ENCODE assay signal across 8 cellular contexts in the genomic region with DNA sequence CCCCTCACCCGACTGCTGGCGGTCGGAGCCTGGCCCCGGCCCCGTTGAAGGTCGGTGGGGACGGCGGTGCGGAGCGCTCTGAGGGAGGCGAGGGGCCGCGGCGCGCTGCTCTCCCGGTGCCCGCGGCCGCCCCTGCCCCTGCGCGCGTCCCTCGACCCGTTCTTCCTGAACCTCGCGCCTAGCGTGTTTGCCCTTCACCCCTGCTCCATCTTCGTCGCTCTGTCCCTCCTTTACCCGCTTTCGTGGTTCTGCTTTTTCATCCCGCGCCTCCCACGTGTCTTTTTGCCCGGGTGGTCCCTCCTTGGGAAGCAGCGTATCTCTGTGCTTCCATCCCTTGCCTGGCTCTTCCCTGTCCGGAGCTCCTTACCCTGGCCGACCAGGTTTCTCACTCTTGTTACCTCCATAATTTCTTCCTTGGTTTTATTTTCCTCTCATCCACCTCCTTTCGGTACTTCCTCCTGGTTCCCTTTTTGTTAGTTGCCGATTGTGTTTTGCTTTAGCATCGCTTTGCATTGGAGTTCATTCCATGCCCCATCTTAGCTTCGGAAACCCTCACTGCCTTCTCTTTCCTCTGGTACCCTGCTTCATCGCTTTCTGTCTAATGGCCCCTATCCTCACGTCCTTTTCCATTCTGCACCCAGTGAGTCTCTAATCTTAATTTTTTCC. TPM values are rescaled to one million over a fixed set of nuclear protein-coding genes. Genes with fewer than 3 reads are reported as not detected.
DNase-seq lines count a peak whose midpoint lies in the region; ATAC-seq, FAIRE-seq and TF ChIP-seq lines count a peak whose summit lies in the region.

No MANE protein-coding gene starts in this region.

- TF ChIP-seq RAD21 in A549 (conservative IDR thresholded peaks at IDR 0.05 in 1 of 2, IDR thresholded peaks at IDR 0.05 in 1 of 2) = no peak

- peak overlapping the region; percentile 93 for H3K9ac ChIP-seq in adipocyte (ENCODE audit: low read length)

- H3K4me3 ChIP-seq in A549 (peak overlapping the region; percentile 77), GM08714 (ENCODE audit: low read length) (peak overlapping the region; percentile 99), adipocyte (ENCODE audit: low read length) (peak overlapping the region; percentile 100), prostate gland (peak overlapping the region; percentile 92 to 97)

- under 1% methylated on average over 34 of the region's 44 CpGs for WGBS in A549 (ENCODE audit: missing lambda C conversion rate)
- WGBS in prostate gland = under 1% methylated on average over 31 of the region's 44 CpGs

- POLR2A ChIA-PET in A549 (lab: Yijun Ruan, JAX) = interaction anchor here (0.7 to 2.3 kb wide), 5 partner anchors 8 to 45 kb away, joined by 3 to 59 read pairs (median 8); no protein-coding TSS in a partner anchor

- TF ChIP-seq POLR2A in A549 (IDR thresholded peaks at IDR 0.05; ENCODE audit: low read length) (no peak), prostate gland (IDR thresholded peaks at IDR 0.05) (no peak)

- H3K27ac ChIP-seq in A549 (peak overlapping the region; percentile 92 to 96), prostate gland (peak overlapping the region; percentile 90 to 93)

- TF ChIP-seq CTCF in A549 (IDR thresholded peaks at IDR 0.05) = no peak
- TF ChIP-seq CTCF in prostate gland (IDR thresholded peaks at IDR 0.05) = no peak

- H3K4me2 ChIP-seq in A549 = peak overlapping the region; percentile 63

- H3K9me3 ChIP-seq in A549 = no peaks in the 10 kb centered on the region
- H3K9me3 ChIP-seq in adipocyte (ENCODE audit: control insufficient read depth, low read length) = no peaks in the 10 kb centered on the region
- no peaks in the 10 kb centered on the region for H3K9me3 ChIP-seq in prostate gland

- no peak for FAIRE-seq in A549 (lab: Jason Lieb, UNC)

- H3K4me1 ChIP-seq in A549 = peaks cover 26% of the 10 kb centered on the region; the same call in 2 of the 3 replicates
- peaks cover 9% of the 10 kb centered on the region for H3K4me1 ChIP-seq in adipocyte (ENCODE audit: control insufficient read depth, insufficient read depth, low read length)
- no peaks in the 10 kb centered on the region for H3K4me1 ChIP-seq in prostate gland (replicated peaks)

- ATAC-seq in A549 = peak; percentile 77
- peak; percentile 29 for ATAC-seq in HG02642 (IDR thresholded peaks at IDR 0.05; ENCODE audit: poor library complexity, unreplicated experiment)
- ATAC-seq in left ventricle myocardium superior = peak; percentile 68

- CTCF ChIA-PET in A549 (lab: Yijun Ruan, JAX) = interaction anchor here (1.3 to 5.2 kb wide), 2 partner anchors 44 to 151 kb away, joined by 3 to 42 read pairs; no protein-coding TSS in a partner anchor

- no peak for TF ChIP-seq EP300 in A549 (IDR thresholded peaks at IDR 0.05)

- H3K36me3 ChIP-seq in adipocyte (ENCODE audit: control insufficient read depth, insufficient read depth, low read length, severe bottlenecking) (no peaks in the 10 kb centered on the region), prostate gland (no peaks in the 10 kb centered on the region)

- peak; percentile 6 to 9 for DNase-seq in A549 (ENCODE audit: low read depth in 1 of 2, low spot score in 1 of 2)
- peak; percentile 58 for DNase-seq in NCI-H1694 treated with DMSO at 0.1 percent for 48 hours (lab: John Stamatoyannopoulos, UW)
- peak; percentile 53 for DNase-seq in adipocyte (ENCODE audit: low read depth)
- no peak for DNase-seq in left ventricle myocardium superior
- no peak for DNase-seq in prostate gland (ENCODE audit: low spot score)
- DNase-seq in HuH-7.5 (ENCODE audit: low spot score) = no peak

- H3K27me3 ChIP-seq in adipocyte (replicated peaks; ENCODE audit: control insufficient read depth, insufficient read depth, low read length) (no peaks in the 10 kb centered on the region), prostate gland (replicated peaks; ENCODE audit: insufficient read depth) (no peaks in the 10 kb centered on the region)

- intact Hi-C loops in left ventricle myocardium superior (cut with micrococcal nuclease) (no loop called here), prostate gland (cut with DNase I) (loop anchor here (10.0 kb wide), 2 partner anchors 151 to 251 kb away; partner anchors contain the start of genes SDHAF4 and SMAP1)

TF ChIP-seq in A549, 52 proteins besides CTCF, POLR2A, EP300 and RAD21:
- peak; percentile 49; the same call in 1 of the 2 replicates for TF ChIP-seq PHF8 (IDR thresholded peaks at IDR 0.05; ENCODE audit: borderline replicate concordance, low read depth)
- no peak for TF ChIP-seq RARB (CRISPR knock-in tag; IDR thresholded peaks at IDR 0.05)

RNA-seq across cellular contexts. Expression of gene FAM135A, which starts 0.7 kb away (rescaled TPM):
- polyA plus RNA-seq in A549 (2011; rRNA removed) (24.6 and 33.6 TPM in 2 replicates), A549 (2017; fragmentation: RNase III; extraction: RNeasy Plus Mini Kit Qiagen cat#74134 plus additional on column Dnase treatment) (10.0 to 11.3 TPM (median 10.8 TPM) in 3 replicates)
- polyA plus RNA-seq in A549 (2012; cell fraction: cytosol; rRNA removed) = 3.9 and 5.1 TPM in 2 replicates
- polyA plus RNA-seq in A549 (2012; cell fraction: nucleus; rRNA removed) = 2.4 and 3.9 TPM in 2 replicates
- 25.2 and 28.0 TPM in 2 replicates for polyA minus RNA-seq in A549 (2011; rRNA and poly(A)+ RNA removed)
- total RNA-seq in left ventricle myocardium superior (14.1 TPM), prostate gland (100 to 1,000 TPM in 1 of 2 donors, 10 to 100 TPM in 1; 66.3 to 117 TPM)

Comparison
In these comparisons a context has a peak if more than half of its experiments do, and no peak if none do; other contexts are left out.
1. DNase-seq: peak in A549 (2 of 2), NCI-H1694 treated with DMSO at 0.1 percent for 48 hours (single experiment) and adipocyte (single experiment); none in left ventricle myocardium superior (single experiment), prostate gland (single experiment) and HuH-7.5 (single experiment).
2. Peak in every context shown above with its lines, with median percentiles within 50 percentile points of each other: ATAC-seq and H3K4me3 ChIP-seq.